Comparison of ENCODE assay signal across 1 cellular context in the genomic region with DNA sequence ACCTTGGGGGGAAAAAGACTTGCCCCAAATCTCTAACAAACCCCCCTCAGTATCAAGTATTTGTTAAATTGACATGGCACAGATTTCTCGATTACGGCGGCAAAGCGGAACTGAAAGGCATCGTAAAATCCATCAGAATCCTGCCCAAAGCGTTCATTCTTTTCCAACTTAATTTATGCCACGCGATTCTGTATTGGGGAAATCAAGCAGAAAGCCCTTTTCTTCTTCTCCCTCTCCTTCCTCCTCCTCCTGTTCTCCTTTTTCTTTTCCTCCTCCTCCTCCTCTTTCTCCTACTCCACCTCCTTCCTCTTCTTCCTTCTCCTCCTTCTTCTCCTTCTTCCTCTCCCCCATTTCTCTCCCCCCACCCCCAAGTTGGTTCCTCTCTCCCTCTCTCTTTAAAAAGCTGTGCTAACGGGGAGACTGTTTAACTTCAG.
TF ChIP-seq lines count a peak whose summit lies in the region.

No MANE protein-coding gene starts in this region.

TF ChIP-seq in H1, 55 proteins besides CTCF, POLR2A, EP300 and RAD21:
- TF ChIP-seq SP1 (IDR thresholded peaks at IDR 0.05; ENCODE audit: low read depth, low read length) (no peak), RBBP5 (IDR thresholded peaks at IDR 0.05; ENCODE audit: borderline replicate concordance, low read depth, low read length) (no peak), KDM1A (IDR thresholded peaks at IDR 0.05; ENCODE audit: borderline replicate concordance, low read length) (no peak), EZH2 (IDR thresholded peaks at IDR 0.05; ENCODE audit: low read depth, low read length, severe bottlenecking) (peak; percentile 11), CREB1 (IDR thresholded peaks at IDR 0.05) (no peak), TCF12 (IDR thresholded peaks at IDR 0.05; ENCODE audit: low read depth, low read length) (no peak)
- TF ChIP-seq, protein P1, sequence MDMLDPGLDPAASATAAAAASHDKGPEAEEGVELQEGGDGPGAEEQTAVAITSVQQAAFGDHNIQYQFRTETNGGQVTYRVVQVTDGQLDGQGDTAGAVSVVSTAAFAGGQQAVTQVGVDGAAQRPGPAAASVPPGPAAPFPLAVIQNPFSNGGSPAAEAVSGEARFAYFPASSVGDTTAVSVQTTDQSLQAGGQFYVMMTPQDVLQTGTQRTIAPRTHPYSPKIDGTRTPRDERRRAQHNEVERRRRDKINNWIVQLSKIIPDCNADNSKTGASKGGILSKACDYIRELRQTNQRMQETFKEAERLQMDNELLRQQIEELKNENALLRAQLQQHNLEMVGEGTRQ (IDR thresholded peaks at IDR 0.05; ENCODE audit: low read length): no peak
